In genomic region chr9:35616681-35617459, GRCh38 we compare ENCODE assay signal across 8 cellular contexts. TPM values are rescaled to one million over a fixed set of nuclear protein-coding genes. Genes with fewer than 3 reads are reported as not detected.
A peak's percentile ranks its signal among the peaks of the same experiment; 100 is the strongest.
DNase-seq lines count a peak whose midpoint lies in the region; ATAC-seq and TF ChIP-seq lines count a peak whose summit lies in the region.

No MANE protein-coding gene starts in this region.

- peak; percentile 38 for ATAC-seq in GM19467 (IDR thresholded peaks at IDR 0.05; ENCODE audit: unreplicated experiment)
- peak; percentile 72 to 82 for ATAC-seq in left cardiac atrium

- H3K4me3 Mint-ChIP-seq in activated naive CD4-positive, alpha-beta T cell treated with anti-CD3 and anti-CD28 coated beads, Interleukin-2, amount 50 U/mL, for 24 hours: peak overlapping the region; percentile 85

- intact Hi-C loops in left cardiac atrium (cut with DNase I): no loop called here

- H3K36me3 Mint-ChIP-seq in activated naive CD4-positive, alpha-beta T cell treated with anti-CD3 and anti-CD28 coated beads, Interleukin-2, amount 50 U/mL, for 24 hours: no peaks in the 10 kb centered on the region

- H3K27ac Mint-ChIP-seq in activated naive CD4-positive, alpha-beta T cell treated with anti-CD3 and anti-CD28 coated beads, Interleukin-2, amount 50 U/mL, for 24 hours: peak overlapping the region; percentile 81

- peak; percentile 14 for TF ChIP-seq CTCF in retinal pigment epithelial cell (conservative IDR thresholded peaks at IDR 0.05; ENCODE audit: low read depth, low read length)

- H3K4me3 ChIP-seq in retinal pigment epithelial cell (ENCODE audit: low read length): peak overlapping the region; percentile 46

- no peaks in the 10 kb centered on the region for H3K27me3 Mint-ChIP-seq in activated naive CD4-positive, alpha-beta T cell treated with anti-CD3 and anti-CD28 coated beads, Interleukin-2, amount 50 U/mL, for 24 hours

- no peaks in the 10 kb centered on the region for H3K9me3 Mint-ChIP-seq in activated naive CD4-positive, alpha-beta T cell treated with anti-CD3 and anti-CD28 coated beads, Interleukin-2, amount 50 U/mL, for 24 hours

- peaks cover 44% of the 10 kb centered on the region for H3K4me1 Mint-ChIP-seq in activated naive CD4-positive, alpha-beta T cell treated with anti-CD3 and anti-CD28 coated beads, Interleukin-2, amount 50 U/mL, for 24 hours

- DNase-seq in CD1c-positive myeloid dendritic cell (ENCODE audit: extremely low spot score) (peak; percentile 68), RPMI8226 (peak; percentile 22), left cardiac atrium (peak; percentile 86), retinal pigment epithelial cell (ENCODE audit: low read depth) (peak; percentile 11), NCI-H2107 treated with DMSO at 0.1 percent for 48 hours (lab: John Stamatoyannopoulos, UW; ENCODE audit: unreplicated experiment) (no peak), cerebellar cortex (ENCODE audit: low spot score) (no peak)

RNA-seq across cellular contexts. Expression of gene CD72, which starts 1.3 kb away (rescaled TPM):
- total RNA-seq in left cardiac atrium: 1 to 10 TPM in 1 of 2 donors, under 1 TPM in 1; 0.97 to 1.6 TPM

RNA-seq across cellular contexts. Expression of gene TESK1, which starts 11.8 kb away (rescaled TPM):
- 10 to 100 TPM; 30.7 to 31.9 TPM for total RNA-seq in left cardiac atrium

RNA-seq across cellular contexts. Expression of gene SIT1, which starts 33.9 kb away (rescaled TPM):
- total RNA-seq in left cardiac atrium: 1 to 10 TPM in 1 of 2 donors, under 1 TPM in 1; 0.86 to 1.6 TPM

RNA-seq across cellular contexts. Expression of gene RMRP, which starts 40.9 kb away (rescaled TPM):
- over 10,000 TPM; 14,118 to 22,490 TPM for total RNA-seq in left cardiac atrium

RNA-seq across cellular contexts. Expression of gene CCDC107, which starts 41.2 kb away (rescaled TPM):
- total RNA-seq in left cardiac atrium: 10 to 100 TPM; 52.3 to 70.9 TPM

Comparison
In these comparisons a context has a peak if more than half of its experiments do, and no peak if none do; other contexts are left out.
1. DNase-seq: peak in CD1c-positive myeloid dendritic cell (single experiment), RPMI8226 (single experiment), left cardiac atrium (single experiment) and retinal pigment epithelial cell (single experiment); none in NCI-H2107 treated with DMSO at 0.1 percent for 48 hours (single experiment) and cerebellar cortex (single experiment).